ENCODE assay signal across 16 cellular contexts in the genomic region with DNA sequence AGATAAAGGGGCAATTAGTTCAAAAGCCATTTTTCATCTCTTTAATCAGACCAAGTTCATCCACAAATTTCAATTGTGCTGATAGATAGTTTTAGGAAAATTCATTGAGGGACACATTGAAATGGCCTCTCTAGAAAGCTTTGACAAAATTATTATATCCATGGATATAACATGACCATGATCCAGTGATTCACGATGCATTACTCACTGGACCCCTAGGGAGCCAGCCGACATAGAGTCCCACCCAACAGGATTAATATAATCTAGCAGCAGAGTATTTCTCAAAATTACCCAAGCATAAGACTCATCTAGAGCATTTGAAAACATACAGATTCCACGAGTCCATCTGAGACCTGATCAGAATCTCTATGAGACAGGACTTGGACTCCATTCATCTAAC.
DNase-seq lines count a peak whose midpoint lies in the region; ATAC-seq and TF ChIP-seq lines count a peak whose summit lies in the region.
"Had no signal": no experiment of that assay in that cellular context is flagged by ENCODE, and none has a peak within 500 bp of the region (broad histone marks: within the 10 kb centered on the region; RNA-seq: fewer than 3 reads in every experiment).

No MANE protein-coding gene starts in this region.

- H3K27ac ChIP-seq in osteoblast (ENCODE audit: low read depth, low read length) (no peak overlapping the region), heart left ventricle (no peak overlapping the region)
- H3K27ac ChIP-seq: C4-2B had no signal

- H3K36me3 ChIP-seq in osteoblast (ENCODE audit: insufficient read depth, low read length) (no peaks in the 10 kb centered on the region), heart left ventricle (no peaks in the 10 kb centered on the region)

- no peak for TF ChIP-seq POLR2A in heart left ventricle (IDR thresholded peaks at IDR 0.05)

- no peaks in the 10 kb centered on the region for H3K27me3 ChIP-seq in osteoblast (ENCODE audit: insufficient read depth, low read length)
- no peaks in the 10 kb centered on the region for H3K27me3 ChIP-seq in heart left ventricle

- intact Hi-C loops in heart left ventricle (cut with DNase I): no loop called here

- no peaks in the 10 kb centered on the region for H4K20me1 ChIP-seq in osteoblast (ENCODE audit: insufficient read depth, low read length)

- no peak overlapping the region for H2AFZ ChIP-seq in osteoblast (ENCODE audit: low read length)

- H3K4me1 ChIP-seq in osteoblast (ENCODE audit: insufficient read depth, low read length) (peaks cover 19% of the 10 kb centered on the region), heart left ventricle (peaks cover 0 to 4% (median 0%) of the 10 kb centered on the region in 12 donors)

- WGBS in heart left ventricle, 4 donors: 76 to 84% (median 79%) methylated on average over 3 of the region's 3 CpGs

- H3K9me3 ChIP-seq in osteoblast (ENCODE audit: low read depth, low read length) (no peaks in the 10 kb centered on the region), heart left ventricle (no peaks in the 10 kb centered on the region)

- DNase-seq in EL (peak; percentile 27), LHCN-M2 (ENCODE audit: low read depth) (peak; percentile 69), cardiac fibroblast (ENCODE audit: low read depth in 2 of 2) (peak; percentile 11 to 84), osteoblast (ENCODE audit: insufficient read length, low spot score, missing footprints) (peak; percentile 63), Ammon's horn (ENCODE audit: low spot score) (no peak), heart left ventricle (no peak), activated T-cell treated with anti-CD3 and anti-CD28 coated beads for 4 hours (no peak)
- DNase-seq in activated naive CD4-positive, alpha-beta T cell treated with anti-CD3 and anti-CD28 coated beads, Interleukin-2, amount 50 U/mL, for 72 hours (ENCODE audit: low spot score in 2 of 2): no peak
- DNase-seq: ACHN, H9, MV-4-11, NCI-H187, NCI-H2107, NCI-H2227 treated with DMSO at 0.1 percent for 48 hours, NCI-H524 treated with DMSO at 0.1 percent for 48 hours had no signal

- ATAC-seq in heart left ventricle: no peak
- no peak for ATAC-seq in activated naive CD4-positive, alpha-beta T cell treated with anti-CD3 and anti-CD28 coated beads, Interleukin-2, amount 50 U/mL, for 72 hours

- no peak overlapping the region for H3K4me2 ChIP-seq in osteoblast (ENCODE audit: insufficient read depth, low read length)

- peaks cover 10% of the 10 kb centered on the region for H3K79me2 ChIP-seq in osteoblast (ENCODE audit: insufficient read depth, low read length)

- no peak for TF ChIP-seq CTCF in cardiac fibroblast (IDR thresholded peaks at IDR 0.05; ENCODE audit: low read depth, low read length)
- TF ChIP-seq CTCF in osteoblast (IDR thresholded peaks at IDR 0.05; ENCODE audit: extremely low read depth, low read depth, low read length): no peak
- TF ChIP-seq CTCF in heart left ventricle (IDR thresholded peaks at IDR 0.05): no peak

- H3K27ac Mint-ChIP-seq in activated naive CD4-positive, alpha-beta T cell treated with anti-CD3 and anti-CD28 coated beads, Interleukin-2, amount 50 U/mL, for 72 hours: no peak overlapping the region
- H3K27ac Mint-ChIP-seq: H9 had no signal

- H3K4me3 ChIP-seq in cardiac fibroblast (replicated peaks in 1 of 2; ENCODE audit: low read depth in 2 of 2, low read length in 2 of 2): no peak overlapping the region
- H3K4me3 ChIP-seq in osteoblast (ENCODE audit: insufficient read depth, low read length): no peak overlapping the region
- no peak overlapping the region for H3K4me3 ChIP-seq in heart left ventricle

- H3K36me3 Mint-ChIP-seq in activated naive CD4-positive, alpha-beta T cell treated with anti-CD3 and anti-CD28 coated beads, Interleukin-2, amount 50 U/mL, for 72 hours: no peaks in the 10 kb centered on the region

- no peaks in the 10 kb centered on the region for H3K9me3 Mint-ChIP-seq in activated naive CD4-positive, alpha-beta T cell treated with anti-CD3 and anti-CD28 coated beads, Interleukin-2, amount 50 U/mL, for 72 hours
- H3K9me3 Mint-ChIP-seq: H9 had no signal

Comparison
In these comparisons a context has a peak if more than half of its experiments do, and no peak if none do; other contexts are left out.
1. DNase-seq: peak in EL (single experiment), LHCN-M2 (single experiment), cardiac fibroblast (2 of 2) and osteoblast (single experiment); none in Ammon's horn (single experiment), heart left ventricle (0 of 5), activated T-cell treated with anti-CD3 and anti-CD28 coated beads for 4 hours (single experiment) and activated naive CD4-positive, alpha-beta T cell treated with anti-CD3 and anti-CD28 coated beads, Interleukin-2, amount 50 U/mL, for 72 hours (0 of 2).